In genomic region chr5:133106761-133107572, GRCh38 we compare ENCODE assay signal across 1 cellular context.
TF ChIP-seq lines count a peak whose summit lies in the region.

No MANE protein-coding gene starts in this region.

TF ChIP-seq in K562, 482 proteins besides CTCF, POLR2A, EP300 and RAD21:
- peak; percentile 73 for TF ChIP-seq OTX1 (CRISPR knock-in tag; IDR thresholded peaks at IDR 0.05)
- no peak for TF ChIP-seq ZNF695 (CRISPR knock-in tag; IDR thresholded peaks at IDR 0.05)
- TF ChIP-seq SUPT5H (IDR thresholded peaks at IDR 0.05): peak; percentile 65; the same call in 1 of the 2 replicates
- peak; percentile 52 for TF ChIP-seq POLR2B (IDR thresholded peaks at IDR 0.05; ENCODE audit: low read depth, partially characterized antibody)
- TF ChIP-seq ZNF644 (tag; IDR thresholded peaks at IDR 0.05; ENCODE audit: low read depth): no peak
- TF ChIP-seq ZNF239 (CRISPR knock-in tag; IDR thresholded peaks at IDR 0.05): no peak
- TF ChIP-seq POLR2AphosphoS2 (IDR thresholded peaks at IDR 0.05; ENCODE audit: low read length): 0 out of 2 replicates have a peak, but pooled peaks have one; percentile 66
- 0 out of 2 replicates have a peak, but pooled peaks have one; percentile 31 for TF ChIP-seq ZBTB17 (CRISPR knock-in tag; IDR thresholded peaks at IDR 0.05)
TF ChIP-seq in K562: peak in this region for 5.
